ENCODE assay signal across 1 cellular context in genomic region chr2:237059155-237059875, GRCh38.
TF ChIP-seq lines count a peak whose summit lies in the region.

No MANE protein-coding gene starts in this region.

TF ChIP-seq in GM12878, 131 proteins besides CTCF, POLR2A, EP300 and RAD21 (continued from another document):
- peak; percentile 14; the same call in 1 of the 2 replicates for TF ChIP-seq LARP7 (IDR thresholded peaks at IDR 0.05)
- TF ChIP-seq SMAD1 (IDR thresholded peaks at IDR 0.05; ENCODE audit: low read depth, partially characterized antibody) = no peak
- TF ChIP-seq FOXM1 (IDR thresholded peaks at IDR 0.05; ENCODE audit: low read depth, low read length) = peak; percentile 83
- TF ChIP-seq CEBPB (IDR thresholded peaks at IDR 0.05; ENCODE audit: borderline replicate concordance in 1 of 2, low read depth in 2 of 2, low read length in 2 of 2) = 0 out of 4 replicates have a peak, but pooled peaks of 1 of the 2 experiments have one; percentile 65
- TF ChIP-seq MEF2B (IDR thresholded peaks at IDR 0.05; ENCODE audit: partially characterized antibody, poor library complexity, severe bottlenecking) = peak; percentile 71
- 0 out of 2 replicates have a peak, but pooled peaks have one; percentile 42 for TF ChIP-seq MXI1 (IDR thresholded peaks at IDR 0.05; ENCODE audit: low read depth, low read length)
- no peak for TF ChIP-seq USF1 (IDR thresholded peaks at IDR 0.05; ENCODE audit: borderline replicate concordance, extremely low read length, insufficient read depth, low read depth, low read length)
- TF ChIP-seq PAX5 (IDR thresholded peaks at IDR 0.05; ENCODE audit: borderline replicate concordance, low read depth, low read length) = peak; percentile 95
- TF ChIP-seq CHD1 (IDR thresholded peaks at IDR 0.05; ENCODE audit: low read depth, low read length) = 0 out of 2 replicates have a peak, but pooled peaks have one; percentile 51
- no peak for TF ChIP-seq PML (IDR thresholded peaks at IDR 0.05; ENCODE audit: low read length)
- TF ChIP-seq GABPA (IDR thresholded peaks at IDR 0.05; ENCODE audit: low read depth) = 0 out of 2 replicates have a peak, but pooled peaks have one; percentile 15
- peak; percentile 34; the same call in 1 of the 2 replicates for TF ChIP-seq RAD51 (IDR thresholded peaks at IDR 0.05)
- TF ChIP-seq HDGF (IDR thresholded peaks at IDR 0.05) = 0 out of 2 replicates have a peak, but pooled peaks have one; percentile 35
- peak; percentile 18; the same call in 1 of the 2 replicates for TF ChIP-seq SMC3 (IDR thresholded peaks at IDR 0.05; ENCODE audit: borderline replicate concordance, low read length)
- peak; percentile 59; the same call in 1 of the 2 replicates for TF ChIP-seq GATAD2B (conservative IDR thresholded peaks at IDR 0.05; ENCODE audit: low read depth)
- TF ChIP-seq SREBF1 (IDR thresholded peaks at IDR 0.05; ENCODE audit: low read length) = peak; percentile 91
- TF ChIP-seq STAT3 (IDR thresholded peaks at IDR 0.05; ENCODE audit: low read depth, low read length) = peak; percentile 56; the same call in 1 of the 2 replicates
- no peak for TF ChIP-seq SIN3A (IDR thresholded peaks at IDR 0.05; ENCODE audit: low read depth, low read length)
- peak; percentile 87 for TF ChIP-seq NFIC (IDR thresholded peaks at IDR 0.05; ENCODE audit: low read depth, low read length)
